In the genomic region with DNA sequence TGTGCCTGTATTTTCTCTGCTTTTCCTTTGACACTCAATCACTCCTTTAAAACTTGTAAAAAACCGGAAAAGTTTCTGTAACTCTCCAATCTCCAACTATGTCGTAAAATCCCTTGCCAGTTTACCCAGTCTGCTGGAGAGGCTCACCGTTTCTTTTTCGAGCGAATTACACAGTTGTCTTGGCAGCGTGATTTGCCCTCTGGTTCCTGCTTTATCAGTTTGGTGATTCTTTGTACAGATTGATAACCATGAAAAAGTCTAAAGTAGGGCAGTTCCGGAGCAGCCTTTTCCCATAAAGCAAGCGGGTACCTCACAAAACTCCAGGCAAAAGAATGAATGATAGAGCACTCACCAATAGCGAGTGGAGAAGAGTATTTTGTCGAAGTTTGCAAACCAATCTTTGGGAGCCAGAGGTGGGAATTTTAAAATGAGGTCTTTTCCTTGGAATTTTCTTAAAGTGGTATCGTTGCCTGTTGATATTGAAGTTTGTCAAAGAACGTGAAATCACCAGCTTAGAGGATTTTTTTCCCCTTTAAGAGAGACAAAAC, we compare ENCODE assay signal across 8 cellular contexts. TPM values are rescaled to one million over a fixed set of nuclear protein-coding genes. Genes with fewer than 3 reads are reported as not detected.
DNase-seq lines count a peak whose midpoint lies in the region; TF ChIP-seq lines count a peak whose summit lies in the region.

Gene TTC23 (minus strand): TSS at position 312 of the 548 bp plus-strand sequence. CDS start 20,869 bp downstream, outside the sequence.

- H3K4me1 Mint-ChIP-seq in MCF 10A (ENCODE audit: insufficient read depth, unreplicated experiment), result peaks cover 23% of the 10 kb centered on the region

- POLR2A ChIA-PET in MCF 10A (lab: Yijun Ruan, JAX), result interaction anchor here (0.7 to 3.6 kb wide), 14 partner anchors 10 to 600 kb away, joined by 3 to 62 read pairs (median 5); partner anchors contain the start of genes IGF1R, LYSMD4 and MEF2A

- no peaks in the 10 kb centered on the region for H3K36me3 ChIP-seq in iPS-20b (ENCODE audit: insufficient read depth, low read depth, low read length)
- H3K36me3 ChIP-seq in sigmoid colon, result peaks cover 0 to 6% (median 3%) of the 10 kb centered on the region in 4 donors

- no peaks in the 10 kb centered on the region for H3K9me3 ChIP-seq in iPS-20b (ENCODE audit: insufficient read depth, low read depth, low read length)
- no peaks in the 10 kb centered on the region for H3K9me3 ChIP-seq in sigmoid colon

- H3K4me3 ChIP-seq in iPS-20b (ENCODE audit: low read length) (peak within 1 kb of the TSS; percentile 79), sigmoid colon (peak within 1 kb of the TSS; percentile 65 to 80 (median 72))

- H3K27me3 ChIP-seq in iPS-20b (ENCODE audit: insufficient read depth, low read length) (peaks cover 12% of the 10 kb centered on the region), sigmoid colon (no peaks in the 10 kb centered on the region)

- TF ChIP-seq CTCF in MCF 10A (IDR thresholded peaks at IDR 0.05; ENCODE audit: unreplicated experiment) (no peak), sigmoid colon (IDR thresholded peaks at IDR 0.05) (no peak)

- no TSS peak for BruUV-seq in MCF 10A (replicated peaks; lab: Mats Ljungman, UMichigan)

- TF ChIP-seq POLR2A in sigmoid colon (IDR thresholded peaks at IDR 0.05), result peak in 1 of 2 donors; percentile 18

- no peak for TF ChIP-seq EP300 in sigmoid colon (IDR thresholded peaks at IDR 0.05)

- H3K36me3 Mint-ChIP-seq in MCF 10A (ENCODE audit: insufficient read depth, unreplicated experiment), result no peaks in the 10 kb centered on the region

- peak within 1 kb of the TSS; percentile 85 for H3K9ac ChIP-seq in iPS-20b (ENCODE audit: low read depth, low read length)

- H3K27ac ChIP-seq in iPS-20b (ENCODE audit: low read length) (peak within 1 kb of the TSS; percentile 41), sigmoid colon (peak within 1 kb of the TSS; percentile 90 to 95 (median 93))

- H3K27me3 Mint-ChIP-seq in MCF 10A (ENCODE audit: insufficient read depth, unreplicated experiment), result no peaks in the 10 kb centered on the region

- H3K4me3 Mint-ChIP-seq in MCF 10A (ENCODE audit: unreplicated experiment), result no peak within 1 kb of the TSS

- H3K4me1 ChIP-seq in iPS-20b (ENCODE audit: insufficient read depth, low read length) (peaks cover 7% of the 10 kb centered on the region; the same call in 1 of the 2 replicates), sigmoid colon (peaks cover 0 to 51% (median 34%) of the 10 kb centered on the region in 4 donors)

- intact Hi-C loops in MCF 10A (cut with micrococcal nuclease), result no loop called here
- intact Hi-C loops in sigmoid colon (cut with DNase I), result no loop called here

- H3K9me3 Mint-ChIP-seq in MCF 10A (ENCODE audit: unreplicated experiment), result no peaks in the 10 kb centered on the region

- DNase-seq in COLO829 (ENCODE audit: low spot score) (peak; percentile 88), LHCN-M2 (ENCODE audit: low read depth) (peak; percentile 92), MCF 10A (ENCODE audit: unreplicated experiment) (peak; percentile 92), sigmoid colon (no peak), NCI-H524 (lab: John Stamatoyannopoulos, UW) (no peak)
- no peak for DNase-seq in activated CD4-positive, CD25-positive, alpha-beta regulatory T cell treated with anti-CD3 and anti-CD28 coated beads, Interleukin-2, amount 50 U/mL, for 72 hours
- no peak for DNase-seq in stimulated activated naive CD4-positive, alpha-beta T cell (lab: John Stamatoyannopoulos, UW)

- CTCF ChIA-PET in MCF 10A (lab: Yijun Ruan, JAX), result no interaction called here

- WGBS in sigmoid colon, 2 donors, result 2 to 16% methylated on average over 12 of the region's 12 CpGs

- no peak within 1 kb of the TSS for H3K27ac Mint-ChIP-seq in MCF 10A (ENCODE audit: low read depth, unreplicated experiment)

RNA-seq across cellular contexts. Expression of gene TTC23, which starts in this region (rescaled TPM):
- total RNA-seq in LHCN-M2 (2014; rRNA removed) (19.7 and 22.6 TPM in 2 replicates), MCF 10A (2022) (15.1 and 15.6 TPM in 2 replicates), sigmoid colon (10 to 100 TPM; 19.9 to 33.0 (median 24.8) TPM)
- polyA plus RNA-seq in LHCN-M2 (2012), result 9.7 TPM
- 1 to 10 TPM; 5.5 to 8.2 (median 7.2) TPM for polyA plus RNA-seq in sigmoid colon

Comparison
In these comparisons a context has a peak if more than half of its experiments do, and no peak if none do; other contexts are left out.
1. DNase-seq: peak in COLO829 (single experiment), LHCN-M2 (single experiment) and MCF 10A (single experiment); none in sigmoid colon (single experiment), NCI-H524 (0 of 2), activated CD4-positive, CD25-positive, alpha-beta regulatory T cell treated with anti-CD3 and anti-CD28 coated beads, Interleukin-2, amount 50 U/mL, for 72 hours (single experiment) and stimulated activated naive CD4-positive, alpha-beta T cell (0 of 6).